ENCODE assay signal across 12 cellular contexts in the genomic region with DNA sequence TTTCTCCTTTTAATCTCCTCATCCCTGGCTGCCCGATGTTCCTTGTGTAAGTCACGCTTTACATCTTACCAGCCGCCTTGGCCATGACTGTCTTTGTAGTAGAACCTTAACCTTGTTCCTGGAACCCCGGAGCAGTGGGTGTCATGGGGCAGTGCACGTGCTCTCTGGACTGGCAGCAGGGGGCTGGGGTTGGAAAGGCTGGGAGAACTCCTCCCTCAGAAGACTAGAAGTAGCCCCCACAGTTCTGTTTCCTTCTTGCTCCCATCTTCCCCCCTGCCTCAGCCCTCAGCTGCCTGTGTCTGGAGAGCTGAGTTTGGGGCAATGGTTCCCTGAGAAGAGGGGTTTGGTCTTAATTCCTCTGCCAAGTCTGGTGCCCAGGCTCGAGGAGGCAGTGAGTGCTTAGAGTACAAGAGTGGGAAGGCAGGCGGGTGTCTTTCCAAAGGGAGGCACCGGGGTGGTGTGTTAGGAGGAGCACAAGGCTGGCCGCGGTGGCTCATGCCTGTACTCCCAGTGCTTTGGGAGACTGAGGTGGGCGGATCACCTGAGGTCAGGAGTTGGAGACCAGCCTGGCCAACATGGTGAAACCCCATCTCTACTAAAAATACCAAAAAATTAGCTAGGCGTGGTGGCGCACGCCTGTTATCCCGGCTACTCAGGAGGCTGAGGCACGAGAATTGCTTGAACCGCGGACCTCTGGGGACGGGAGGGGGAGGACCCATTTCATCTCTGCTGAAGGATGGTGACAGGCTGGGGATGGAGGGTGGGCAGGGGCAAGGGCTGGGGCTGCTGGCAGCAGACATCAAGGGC.
"Had no signal": no experiment of that assay in that cellular context is flagged by ENCODE, and none has a peak within 500 bp of the region (broad histone marks: within the 10 kb centered on the region; RNA-seq: fewer than 3 reads in every experiment).

No MANE protein-coding gene starts in this region.

- H3K27me3 Mint-ChIP-seq: activated CD4-positive, alpha-beta T cell treated with anti-CD3 and anti-CD28 coated beads, Interleukin-2, amount 10 ng/mL, durations not matched to agents 7 days and 5 days; activated naive CD8-positive, alpha-beta T cell; naive B cell had no signal

- DNase-seq: activated CD4-positive, alpha-beta T cell treated with anti-CD3 and anti-CD28 coated beads, Interleukin-2, amount 10 ng/mL, durations not matched to agents 7 days and 5 days; activated CD4-positive, CD25-positive, alpha-beta regulatory T cell; activated effector memory CD4-positive, alpha-beta T cell treated with anti-CD3 and anti-CD28 coated beads, Interleukin-2, amount 50 U/mL, for 16 hours; activated T-cell treated with anti-CD3 and anti-CD28 coated beads, Interleukin-2, amount 50 U/mL, for 4 hours; amygdala; naive B cell; small intestine had no signal

- H3K4me1 Mint-ChIP-seq: activated CD4-positive, alpha-beta T cell treated with anti-CD3 and anti-CD28 coated beads, Interleukin-2, amount 10 ng/mL, durations not matched to agents 7 days and 5 days had no signal

- H3K36me3 ChIP-seq: esophagus muscularis mucosa, ovary had no signal

- H3K9me3 Mint-ChIP-seq: T-helper 1 cell treated with Interleukin-12 subunit alpha and Interleukin-12 subunit beta and Interleukin-4 antibody, amounts not matched to agents 30 μg/mL and 1 μg/mL, for 36 hours had no signal

- H3K9me3 ChIP-seq: ovary, tibial nerve had no signal

- H3K27me3 ChIP-seq: esophagus muscularis mucosa, ovary, tibial nerve had no signal

- H3K27ac Mint-ChIP-seq: activated CD4-positive, alpha-beta T cell treated with anti-CD3 and anti-CD28 coated beads, Interleukin-2, amount 10 ng/mL, durations not matched to agents 7 days and 5 days; activated naive CD8-positive, alpha-beta T cell; T-helper 1 cell treated with Interleukin-12 subunit alpha and Interleukin-12 subunit beta and Interleukin-4 antibody, amounts not matched to agents 30 μg/mL and 1 μg/mL, for 36 hours had no signal

- H3K4me3 ChIP-seq: esophagus muscularis mucosa, ovary, tibial nerve had no signal

- H3K27ac ChIP-seq: esophagus muscularis mucosa, ovary had no signal

- H3K4me3 Mint-ChIP-seq: activated CD4-positive, alpha-beta T cell treated with anti-CD3 and anti-CD28 coated beads, Interleukin-2, amount 10 ng/mL, durations not matched to agents 7 days and 5 days; activated naive CD8-positive, alpha-beta T cell; activated T-cell treated with anti-CD3 and anti-CD28 coated beads, Interleukin-2, amount 50 U/mL, for 4 hours; T-helper 1 cell treated with Interleukin-12 subunit alpha and Interleukin-12 subunit beta and Interleukin-4 antibody, amounts not matched to agents 30 μg/mL and 1 μg/mL, for 36 hours had no signal

- ATAC-seq: activated T-cell treated with anti-CD3 and anti-CD28 coated beads, Interleukin-2, amount 50 U/mL, for 4 hours had no signal
